20 cellular contexts compared by ENCODE assay signal in the genomic region with DNA sequence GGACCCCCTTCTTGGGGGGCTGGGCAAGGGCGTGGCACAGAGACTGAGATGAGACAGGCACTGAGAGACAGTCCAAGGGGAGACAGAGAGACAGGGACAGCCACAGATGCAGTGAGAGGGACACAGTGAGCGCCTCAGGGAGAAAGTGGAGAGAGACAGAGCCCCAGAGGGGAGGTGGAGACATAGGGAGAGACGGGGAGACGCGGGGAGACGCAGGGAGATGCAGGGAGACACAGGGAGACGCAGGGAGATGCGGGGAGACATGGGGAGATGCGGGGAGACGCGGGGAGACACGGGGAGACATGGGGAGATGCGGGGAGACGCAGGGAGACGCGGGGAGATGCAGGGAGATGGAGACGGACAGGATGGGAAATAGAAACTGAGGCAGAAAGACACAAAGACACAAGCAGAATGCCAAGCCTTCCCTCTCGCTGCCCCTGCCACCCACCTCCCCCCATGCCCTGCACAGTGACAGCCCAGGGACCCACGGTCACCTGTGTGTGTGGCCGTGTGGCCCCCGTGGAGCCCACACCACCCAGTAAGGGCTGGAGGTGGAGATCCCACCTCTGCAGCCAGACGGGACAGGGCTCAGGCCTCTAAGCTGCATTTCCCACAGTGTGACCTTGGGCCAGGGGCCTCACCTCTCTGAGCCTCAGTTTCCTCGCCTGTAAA. TPM values are rescaled to one million over a fixed set of nuclear protein-coding genes. Genes with fewer than 3 reads are reported as not detected.
A peak's percentile ranks its signal among the peaks of the same experiment; 100 is the strongest.
DNase-seq lines count a peak whose midpoint lies in the region; ATAC-seq, FAIRE-seq and TF ChIP-seq lines count a peak whose summit lies in the region.
"Had no signal": no experiment of that assay in that cellular context is flagged by ENCODE, and none has a peak within 500 bp of the region (broad histone marks: within the 10 kb centered on the region; RNA-seq: fewer than 3 reads in every experiment).

No MANE protein-coding gene starts in this region.

- H4K8ac ChIP-seq in IMR-90 (ENCODE audit: low read depth in 2 of 2, low read length in 2 of 2): no peak overlapping the region
- H4K8ac ChIP-seq in H1 (ENCODE audit: extremely low read depth, insufficient read depth, low read length): no peak overlapping the region

- H2BK5ac ChIP-seq in IMR-90 (ENCODE audit: low read depth, low read length, poor library complexity, severe bottlenecking) (no peak overlapping the region), H1 (ENCODE audit: low read depth, low read length) (no peak overlapping the region; the same call in 1 of the 2 replicates)

- no peaks in the 10 kb centered on the region for H3K4me1 Mint-ChIP-seq in activated T-helper 1 cell treated with anti-CD3 and anti-CD28 coated beads, Interleukin-12 subunit alpha, Interleukin-12 subunit beta, Interleukin-2, Interleukin-4 antibody, amounts not matched to agents 30 ng/mL and 10 ng/mL and 1 ng/mL, durations not matched to agents 14 hours and 24 hours and 36 hours (ENCODE audit: low read depth)
- H3K4me1 Mint-ChIP-seq: CD4-positive, alpha-beta memory T cell had no signal

- no peak overlapping the region for H3K4me3 Mint-ChIP-seq in activated T-helper 1 cell treated with anti-CD3 and anti-CD28 coated beads, Interleukin-12 subunit alpha, Interleukin-12 subunit beta, Interleukin-2, Interleukin-4 antibody, amounts not matched to agents 30 ng/mL and 10 ng/mL and 1 ng/mL, durations not matched to agents 14 hours and 24 hours and 36 hours
- H3K4me3 Mint-ChIP-seq: CD4-positive, alpha-beta memory T cell had no signal

- no TSS peak for BruUV-seq in IMR-90 (replicated peaks; lab: Mats Ljungman, UMichigan)

- no peak for DNase-seq in IMR-90
- no peak for DNase-seq in H1 (ENCODE audit: low read depth in 1 of 2, low spot score in 2 of 2)
- DNase-seq in iPS-NIHi7 (ENCODE audit: extremely low spot score): no peak
- no peak for DNase-seq in activated T-helper 1 cell treated with anti-CD3 and anti-CD28 coated beads, Interleukin-12 subunit alpha, Interleukin-12 subunit beta, Interleukin-2, Interleukin-4 antibody, amounts not matched to agents 30 ng/mL and 10 ng/mL and 1 ng/mL, durations not matched to agents 14 hours and 24 hours and 36 hours (ENCODE audit: low spot score)
- DNase-seq in ecto neural progenitor cell (ENCODE audit: low spot score): no peak
- DNase-seq: C1 segment of cervical spinal cord, DMS153, DMS79 treated with DMSO at 0.1 percent for 48 hours, EL, GOT3, HCEC 1CT, KBM-7 had no signal

- peak overlapping the region; percentile 13; the same call in 1 of the 2 replicates for H3K4ac ChIP-seq in IMR-90 (ENCODE audit: low read depth, low read length)
- H3K4ac ChIP-seq in H1 (replicated peaks; ENCODE audit: insufficient read length, low read depth, low read length): no peak overlapping the region

- no peaks in the 10 kb centered on the region for H3K23me2 ChIP-seq in H1 (ENCODE audit: low read depth, low read length)

- H2AK9ac ChIP-seq in IMR-90 (replicated peaks; ENCODE audit: low read depth, low read length, poor library complexity): peak overlapping the region; percentile 69

- TF ChIP-seq POLR2A in IMR-90 (IDR thresholded peaks at IDR 0.05; ENCODE audit: low read depth, low read length) (no peak), H1 (IDR thresholded peaks at IDR 0.05; ENCODE audit: control extremely low read depth in 1 of 2, low read depth in 2 of 2, low read length in 2 of 2) (no peak)

- intact Hi-C loops in IMR-90 (cut with micrococcal nuclease): no loop called here
- intact Hi-C loops in activated T-helper 1 cell treated with anti-CD3 and anti-CD28 coated beads, Interleukin-12 subunit alpha, Interleukin-12 subunit beta, Interleukin-2, Interleukin-4 antibody, amounts not matched to agents 30 ng/mL and 10 ng/mL and 1 ng/mL, durations not matched to agents 14 hours and 24 hours and 36 hours (cut with micrococcal nuclease): no loop called here

- H3K9me3 ChIP-seq in BLaER1 treated with 17β-estradiol and CSF1 and Interleukin-3, amounts not matched to agents 10 nM and 100 nM (replicated peaks in 1 of 11): no peaks in the 10 kb centered on the region
- H3K9me3 ChIP-seq in IMR-90 (ENCODE audit: control insufficient read depth, insufficient read depth, low read length) (no peaks in the 10 kb centered on the region), H1 (ENCODE audit: insufficient read depth in 2 of 2, low read depth in 1 of 2, low read length in 1 of 2) (no peaks in the 10 kb centered on the region)
- H3K9me3 ChIP-seq: A549 had no signal

- H3K27ac Mint-ChIP-seq in activated T-helper 1 cell treated with anti-CD3 and anti-CD28 coated beads, Interleukin-12 subunit alpha, Interleukin-12 subunit beta, Interleukin-2, Interleukin-4 antibody, amounts not matched to agents 30 ng/mL and 10 ng/mL and 1 ng/mL, durations not matched to agents 14 hours and 24 hours and 36 hours: no peak overlapping the region
- H3K27ac Mint-ChIP-seq: CD4-positive, alpha-beta memory T cell had no signal

- H3K14ac ChIP-seq in IMR-90 (replicated peaks; ENCODE audit: low read depth, low read length) (no peak overlapping the region), H1 (ENCODE audit: insufficient read length) (no peak overlapping the region)

- H3K18ac ChIP-seq in IMR-90 (ENCODE audit: low read depth, low read length) (no peak overlapping the region), H1 (ENCODE audit: extremely low read depth, low read length) (no peak overlapping the region)

- TF ChIP-seq EP300 in H1 (IDR thresholded peaks at IDR 0.05; ENCODE audit: borderline replicate concordance in 1 of 2, low read depth in 2 of 2, low read length in 2 of 2): no peak

- no peak overlapping the region for H2BK12ac ChIP-seq in H1 (ENCODE audit: low read depth, low read length)

- H3K4me1 ChIP-seq in BLaER1 treated with 17β-estradiol and CSF1 and Interleukin-3, amounts not matched to agents 10 nM and 100 nM: peaks cover 75 to 100% (median 99%) of the 10 kb centered on the region in 10 experiments
- H3K4me1 ChIP-seq in IMR-90 (ENCODE audit: control insufficient read depth, insufficient read depth, low read length) (peaks cover 33% of the 10 kb centered on the region), H1 (replicated peaks in 1 of 4; ENCODE audit: control insufficient read depth in 3 of 4, insufficient read depth in 4 of 4, low read length in 3 of 4) (peaks cover 0 to 23% (median 19%) of the 10 kb centered on the region in 4 experiments; a peak in 6 of 7 replicates)

- TF ChIP-seq RAD21 in IMR-90 (IDR thresholded peaks at IDR 0.05; ENCODE audit: low read length) (no peak), H1 (IDR thresholded peaks at IDR 0.05 in 1 of 2, conservative IDR thresholded peaks at IDR 0.05 in 1 of 2; ENCODE audit: low read depth in 2 of 2, low read length in 2 of 2) (no peak)

- no peaks in the 10 kb centered on the region for H3K9me3 Mint-ChIP-seq in activated T-helper 1 cell treated with anti-CD3 and anti-CD28 coated beads, Interleukin-12 subunit alpha, Interleukin-12 subunit beta, Interleukin-2, Interleukin-4 antibody, amounts not matched to agents 30 ng/mL and 10 ng/mL and 1 ng/mL, durations not matched to agents 14 hours and 24 hours and 36 hours
- H3K9me3 Mint-ChIP-seq: CD4-positive, alpha-beta memory T cell had no signal

- H2AK5ac ChIP-seq in IMR-90 (ENCODE audit: low read depth, low read length) (peak overlapping the region; percentile 84), H1 (ENCODE audit: low read depth, low read length) (no peak overlapping the region)

- H2BK15ac ChIP-seq in IMR-90 (ENCODE audit: low read depth, low read length): no peak overlapping the region
- no peak overlapping the region for H2BK15ac ChIP-seq in H1 (ENCODE audit: low read length)

- H3K79me2 ChIP-seq in H1 (ENCODE audit: control insufficient read depth in 1 of 2, insufficient read depth in 2 of 2, low read length in 2 of 2): no peaks in the 10 kb centered on the region

- dilution Hi-C loops in IMR-90 (cut with HindIII; ENCODE audit: low sequenced_read_pairs, unreplicated experiment): no loop called here

- H4K91ac ChIP-seq in IMR-90 (ENCODE audit: insufficient read depth, low read depth, low read length) (peak overlapping the region; percentile 50), H1 (replicated peaks; ENCODE audit: insufficient read length, low read length) (peak overlapping the region; percentile 57)

- peaks cover 16 to 49% (median 33%) of the 10 kb centered on the region in 11 experiments for H3K27me3 ChIP-seq in BLaER1 treated with 17β-estradiol and CSF1 and Interleukin-3, amounts not matched to agents 10 nM and 100 nM
- H3K27me3 ChIP-seq in IMR-90 (ENCODE audit: control insufficient read depth, insufficient read depth, low read length) (no peaks in the 10 kb centered on the region), H1 (replicated peaks in 1 of 4; ENCODE audit: control insufficient read depth in 3 of 4, extremely low read depth in 1 of 4, insufficient read depth in 3 of 4, low read length in 3 of 4) (no peaks in the 10 kb centered on the region; a peak in 1 of 7 replicates)

- H3K27me3 Mint-ChIP-seq in activated T-helper 1 cell treated with anti-CD3 and anti-CD28 coated beads, Interleukin-12 subunit alpha, Interleukin-12 subunit beta, Interleukin-2, Interleukin-4 antibody, amounts not matched to agents 30 ng/mL and 10 ng/mL and 1 ng/mL, durations not matched to agents 14 hours and 24 hours and 36 hours (ENCODE audit: insufficient read depth): peaks cover 24% of the 10 kb centered on the region

- 98% methylated on average over 10 of the region's 23 CpGs; no CpG with 5 or more reads in 1 of the 2 experiments for WGBS in IMR-90 (ENCODE audit: extremely low coverage in 2 of 2, insufficient read length in 1 of 2), 2 experiments
- 81% methylated on average over 23 of the region's 23 CpGs; no CpG with 5 or more reads in 1 of the 2 experiments for WGBS in H1 (ENCODE audit: extremely low coverage in 1 of 2, insufficient coverage in 1 of 2, insufficient read length in 1 of 2, insufficient replicate concordance in 2 of 2, low coverage in 1 of 2, low lambda C conversion rate in 2 of 2, missing lambda C conversion rate in 1 of 2), 2 experiments

- no peak overlapping the region; the same call in 1 of the 2 replicates for H2BK120ac ChIP-seq in IMR-90 (ENCODE audit: low read depth, low read length)
- no peak overlapping the region for H2BK120ac ChIP-seq in H1 (replicated peaks; ENCODE audit: low read depth, low read length)

- H3K23ac ChIP-seq in IMR-90 (ENCODE audit: low read depth, low read length): no peak overlapping the region
- no peak overlapping the region for H3K23ac ChIP-seq in H1 (ENCODE audit: insufficient read length)

- H3K79me1 ChIP-seq in IMR-90 (ENCODE audit: low read depth in 1 of 2, low read length in 2 of 2): no peaks in the 10 kb centered on the region
- no peaks in the 10 kb centered on the region for H3K79me1 ChIP-seq in H1 (ENCODE audit: low read depth, low read length)

- TF ChIP-seq CTCF in IMR-90 (conservative IDR thresholded peaks at IDR 0.05; ENCODE audit: low read depth, low read length) (no peak), H1 (IDR thresholded peaks at IDR 0.05; ENCODE audit: control extremely low read depth in 1 of 3, insufficient read depth in 1 of 3, low read depth in 1 of 3, low read length in 3 of 3) (no peak)

- H3K56ac ChIP-seq in IMR-90 (ENCODE audit: extremely low read depth, insufficient read depth, low read length) (no peak overlapping the region), H1 (replicated peaks; ENCODE audit: insufficient read length, low read depth, low read length) (no peak overlapping the region)

- ATAC-seq in IMR-90 (ENCODE audit: low read depth): no peak
- ATAC-seq: A549 had no signal

- CTCF ChIA-PET in IMR-90 (lab: Yijun Ruan, JAX) (no interaction called here), H1 (lab: Charles Lee; ENCODE audit: partially characterized antibody) (interaction anchor here (0.6 to 7.8 kb wide), 5 partner anchors 9 to 122 kb away, joined by 3 to 38 read pairs (median 4); no protein-coding TSS in a partner anchor)

- POLR2A ChIA-PET in IMR-90 (lab: Charles Lee; ENCODE audit: unreplicated experiment): no interaction called here
- POLR2A ChIA-PET in H1 (lab: Charles Lee; ENCODE audit: partially characterized antibody): no interaction called here

- no peak overlapping the region for H3K4me3 ChIP-seq in BLaER1 treated with 17β-estradiol and CSF1 and Interleukin-3, amounts not matched to agents 10 nM and 100 nM
- no peak overlapping the region for H3K4me3 ChIP-seq in IMR-90 (ENCODE audit: insufficient read depth, low read depth, low read length)
- no peak overlapping the region for H3K4me3 ChIP-seq in H1 (ENCODE audit: extremely low read depth in 1 of 4, insufficient read depth in 2 of 4, low read depth in 3 of 4, low read length in 4 of 4)
- H3K4me3 ChIP-seq: A549 had no signal

- FAIRE-seq in H1 (lab: Jason Lieb, UNC): no peak
- FAIRE-seq: A549, D721Med, G401.6, GM12892 had no signal

- H3K27ac ChIP-seq in BLaER1 treated with 17β-estradiol and CSF1 and Interleukin-3, amounts not matched to agents 10 nM and 100 nM: no peak overlapping the region
- no peak overlapping the region for H3K27ac ChIP-seq in IMR-90 (ENCODE audit: insufficient read depth, low read length)
- no peak overlapping the region for H3K27ac ChIP-seq in H1 (ENCODE audit: low read depth, low read length)
- H3K27ac ChIP-seq: HL-60 had no signal

- H4K20me1 ChIP-seq in BLaER1 treated with 17β-estradiol and CSF1 and Interleukin-3, amounts not matched to agents 10 nM and 100 nM: peaks cover 0 to 78% (median 8%) of the 10 kb centered on the region in 11 experiments; a peak in 12 of 22 replicates
- H4K20me1 ChIP-seq in IMR-90 (ENCODE audit: insufficient read depth, low read length) (peaks cover 4% of the 10 kb centered on the region; the same call in 1 of the 2 replicates), H1 (replicated peaks in 1 of 2; ENCODE audit: control insufficient read depth in 1 of 2, insufficient read depth in 2 of 2, low read length in 2 of 2) (no peaks in the 10 kb centered on the region)

- H3K36me3 ChIP-seq in BLaER1 treated with 17β-estradiol and CSF1 and Interleukin-3, amounts not matched to agents 10 nM and 100 nM: no peaks in the 10 kb centered on the region
- H3K36me3 ChIP-seq in IMR-90 (ENCODE audit: control insufficient read depth, insufficient read depth, low read length): no peaks in the 10 kb centered on the region
- no peaks in the 10 kb centered on the region for H3K36me3 ChIP-seq in H1 (ENCODE audit: control insufficient read depth in 2 of 4, insufficient read depth in 4 of 4, low read length in 3 of 4)

- H4K5ac ChIP-seq in IMR-90 (ENCODE audit: low read depth, low read length) (no peak overlapping the region), H1 (ENCODE audit: insufficient read length, low read depth, low read length) (no peak overlapping the region)

- H2BK20ac ChIP-seq in IMR-90 (ENCODE audit: low read depth, low read length): peak overlapping the region; percentile 12; the same call in 1 of the 2 replicates
- no peak overlapping the region for H2BK20ac ChIP-seq in H1 (ENCODE audit: low read length)

- in situ Hi-C loops in IMR-90 (cut with MboI; ENCODE audit: low sequenced_read_pairs): no loop called here

- H3K9ac ChIP-seq in BLaER1 treated with 17β-estradiol and CSF1 and Interleukin-3, amounts not matched to agents 10 nM and 100 nM: no peak overlapping the region
- H3K9ac ChIP-seq in IMR-90 (ENCODE audit: low read depth, low read length): no peak overlapping the region
- no peak overlapping the region for H3K9ac ChIP-seq in H1 (replicated peaks in 1 of 4; ENCODE audit: extremely low read depth in 1 of 4, low read depth in 3 of 4, low read length in 3 of 4)

- no peaks in the 10 kb centered on the region for H3K36me3 Mint-ChIP-seq in activated T-helper 1 cell treated with anti-CD3 and anti-CD28 coated beads, Interleukin-12 subunit alpha, Interleukin-12 subunit beta, Interleukin-2, Interleukin-4 antibody, amounts not matched to agents 30 ng/mL and 10 ng/mL and 1 ng/mL, durations not matched to agents 14 hours and 24 hours and 36 hours (ENCODE audit: low read depth)
- H3K36me3 Mint-ChIP-seq: CD4-positive, alpha-beta memory T cell had no signal

- H3K9me1 ChIP-seq in IMR-90 (ENCODE audit: insufficient read depth, low read length): peaks cover 6% of the 10 kb centered on the region; the same call in 1 of the 2 replicates

- H2AFZ ChIP-seq in IMR-90 (replicated peaks; ENCODE audit: low read length, poor library complexity): no peak overlapping the region
- no peak overlapping the region for H2AFZ ChIP-seq in H1 (ENCODE audit: low read length)

- H3K4me2 ChIP-seq in BLaER1 treated with 17β-estradiol and CSF1 and Interleukin-3, amounts not matched to agents 10 nM and 100 nM: peak overlapping the region; percentile 67 to 100 (median 89)
- H3K4me2 ChIP-seq in IMR-90 (ENCODE audit: low read depth, low read length) (no peak overlapping the region), H1 (ENCODE audit: insufficient read depth in 1 of 2, low read depth in 2 of 2, low read length in 2 of 2) (no peak overlapping the region)
- H3K4me2 ChIP-seq: A549 had no signal

RNA-seq across cellular contexts. Expression of a gene that starts 8.8 kb away (rescaled TPM):
- total RNA-seq in IMR-90 (2012; rRNA removed): 1.1 and 2.2 TPM in 2 replicates
- polyA plus RNA-seq in IMR-90 (2012; rRNA removed) (10.1 and 12.2 TPM in 2 replicates), H1 (2011; rRNA removed) (8.8 and 13.2 TPM in 2 replicates)
- 8.8 and 15.2 TPM in 2 replicates for polyA plus RNA-seq in IMR-90 (2012; cell fraction: cytosol; rRNA removed)
- 11.6 and 31.9 TPM in 2 replicates for polyA plus RNA-seq in IMR-90 (2012; cell fraction: nucleus; rRNA removed; ENCODE audit: low replicate concordance)
- total RNA-seq in H1 (2021; fragmentation: NEBNext Ultra II Directional; extraction: Animal tissue kit (Norgen Biotek cat#: 25700)): 5.3 and 6.1 TPM in 2 replicates
- 5.6 TPM for polyA plus RNA-seq in H1 (2011; cell fraction: cytosol; rRNA removed)
- 11.0 TPM for polyA plus RNA-seq in H1 (2011; cell fraction: nucleus; rRNA removed)
- 3.9 to 10.9 TPM (median 7.8 TPM) in 4 replicates for polyA plus RNA-seq in H1 (2012, experiment 1 of 2)
- 5.2 TPM for polyA plus RNA-seq in H1 (2012, experiment 2 of 2)
- 11.6 TPM for polyA plus RNA-seq in H1 (2013, experiment 1 of 2)
- polyA plus RNA-seq in H1 (2013, experiment 2 of 2): 10.8 TPM
- polyA minus RNA-seq in H1 (2011; rRNA and poly(A)+ RNA removed): 0.66 and 1.2 TPM in 2 replicates
- 2.1 TPM for polyA minus RNA-seq in H1 (2011; cell fraction: cytosol; rRNA and poly(A)+ RNA removed)
- polyA minus RNA-seq in H1 (2011; cell fraction: nucleus; rRNA and poly(A)+ RNA removed): 1.2 TPM
- not detected in 2 replicates for total RNA-seq in activated T-helper 1 cell treated with anti-CD3 and anti-CD28 coated beads, Interleukin-12 subunit alpha, Interleukin-12 subunit beta, Interleukin-2, Interleukin-4 antibody, amounts not matched to agents 30 ng/mL and 10 ng/mL and 1 ng/mL, durations not matched to agents 14 hours and 24 hours and 36 hours
- total RNA-seq: CD4-positive, alpha-beta memory T cell had no signal
- polyA plus RNA-seq: CD4-positive, alpha-beta memory T cell had no signal

RNA-seq across cellular contexts. Expression of a gene that starts 33.7 kb away (rescaled TPM):
- total RNA-seq in IMR-90 (2012; rRNA removed): not detected in 2 replicates
- polyA plus RNA-seq in IMR-90 (2012; rRNA removed): not detected in 2 replicates
- polyA plus RNA-seq in IMR-90 (2012; cell fraction: cytosol; rRNA removed): not detected in 2 replicates
- polyA plus RNA-seq in IMR-90 (2012; cell fraction: nucleus; rRNA removed; ENCODE audit: low replicate concordance): not detected in 2 replicates
- not detected in 2 replicates for total RNA-seq in H1 (2021; fragmentation: NEBNext Ultra II Directional; extraction: Animal tissue kit (Norgen Biotek cat#: 25700))
- polyA plus RNA-seq in H1 (2011; rRNA removed): not detected in 2 replicates
- not detected for polyA plus RNA-seq in H1 (2011; cell fraction: cytosol; rRNA removed)
- polyA plus RNA-seq in H1 (2011; cell fraction: nucleus; rRNA removed): not detected
- polyA plus RNA-seq in H1 (2012, experiment 1 of 2): 0.11 to 0.28 TPM in 2 of 4 replicates, not detected in the others
- polyA plus RNA-seq in H1 (2012, experiment 2 of 2): 0.73 TPM
- polyA plus RNA-seq in H1 (2013, experiment 1 of 2): not detected
- not detected for polyA plus RNA-seq in H1 (2013, experiment 2 of 2)
- polyA minus RNA-seq in H1 (2011; rRNA and poly(A)+ RNA removed): not detected in 2 replicates
- polyA minus RNA-seq in H1 (2011; cell fraction: cytosol; rRNA and poly(A)+ RNA removed): not detected
- not detected for polyA minus RNA-seq in H1 (2011; cell fraction: nucleus; rRNA and poly(A)+ RNA removed)
- not detected in 2 replicates for total RNA-seq in activated T-helper 1 cell treated with anti-CD3 and anti-CD28 coated beads, Interleukin-12 subunit alpha, Interleukin-12 subunit beta, Interleukin-2, Interleukin-4 antibody, amounts not matched to agents 30 ng/mL and 10 ng/mL and 1 ng/mL, durations not matched to agents 14 hours and 24 hours and 36 hours
- total RNA-seq: CD4-positive, alpha-beta memory T cell had no signal
- polyA plus RNA-seq: A549; AG04450; CD4-positive, alpha-beta memory T cell had no signal

Comparison
In these comparisons a context has a peak if more than half of its experiments do, and no peak if none do; other contexts are left out.
1. H3K4me2 ChIP-seq: peak in BLaER1 treated with 17β-estradiol and CSF1 and Interleukin-3, amounts not matched to agents 10 nM and 100 nM (11 of 11); none in IMR-90 (single experiment) and H1 (0 of 2).